In genomic region chr5:82526540-82526939, GRCh38 we compare ENCODE assay signal across 17 cellular contexts.
"Had no signal": no experiment of that assay in that cellular context is flagged by ENCODE, and none has a peak within 500 bp of the region (broad histone marks: within the 10 kb centered on the region; RNA-seq: fewer than 3 reads in every experiment).

No MANE protein-coding gene starts in this region.

- H3K9me3 ChIP-seq: esophagus squamous epithelium, heart left ventricle, ovary, tibial artery, uterus had no signal

- H3K27ac ChIP-seq: epithelial cell of prostate, esophagus squamous epithelium, heart left ventricle, ovary, tibial artery, upper lobe of left lung, uterus had no signal

- H3K36me3 ChIP-seq: esophagus squamous epithelium, heart left ventricle, ovary, tibial artery, upper lobe of left lung, uterus had no signal

- H3K4me2 ChIP-seq: smooth muscle cell had no signal

- H3K27me3 ChIP-seq: esophagus squamous epithelium, heart left ventricle, ovary, tibial artery, upper lobe of left lung, uterus had no signal

- H3K4me3 ChIP-seq: esophagus squamous epithelium, heart left ventricle, ovary, smooth muscle cell, tibial artery, upper lobe of left lung, uterus had no signal

- ATAC-seq: effector memory CD8-positive, alpha-beta T cell; heart left ventricle; left lobe of liver; naive thymus-derived CD4-positive, alpha-beta T cell; right cardiac atrium; stimulated activated memory B cell treated with anti-CD40 and anti-IgM and Interleukin-4, amounts not matched to agents 10 μg/mL and 1 μg/mL and 100 μg/mL, for 72 hours had no signal

- H3K4me1 ChIP-seq: esophagus squamous epithelium, heart left ventricle, tibial artery, upper lobe of left lung, uterus had no signal

- DNase-seq: effector memory CD8-positive, alpha-beta T cell; esophagus squamous epithelium; foreskin melanocyte; heart left ventricle; hippocampal formation; mammary epithelial cell; naive thymus-derived CD4-positive, alpha-beta T cell; ovary; right cardiac atrium; stimulated activated CD4-positive, alpha-beta T cell treated with anti-CD3 and anti-CD28 coated beads, Interleukin-4, amount 100 ng/mL, for 24 hours; tibial artery; upper lobe of left lung; uterus had no signal
